In genomic region chr10:6115824-6116350, GRCh38 we compare ENCODE assay signal across 27 cellular contexts. TPM values are rescaled to one million over a fixed set of nuclear protein-coding genes. Genes with fewer than 3 reads are reported as not detected.
DNase-seq lines count a peak whose midpoint lies in the region; ATAC-seq and TF ChIP-seq lines count a peak whose summit lies in the region.
"Had no signal": no experiment of that assay in that cellular context is flagged by ENCODE, and none has a peak within 500 bp of the region (broad histone marks: within the 10 kb centered on the region; RNA-seq: fewer than 3 reads in every experiment).

No MANE protein-coding gene starts in this region.

- peak overlapping the region; percentile 23 for H3K27ac Mint-ChIP-seq in activated T-cell treated with anti-CD3 and anti-CD28 coated beads, Interleukin-2, amount 50 U/mL, for 24 hours
- no peak overlapping the region for H3K27ac Mint-ChIP-seq in activated T-cell treated with anti-CD3 and anti-CD28 coated beads, Interleukin-2, amount 50 U/mL, for 72 hours
- H3K27ac Mint-ChIP-seq: activated CD4-positive, alpha-beta T cell treated with anti-CD3 and anti-CD28 coated beads, Interleukin-2, amount 10 ng/mL, durations not matched to agents 7 days and 5 days; activated naive CD8-positive, alpha-beta T cell treated with anti-CD3 and anti-CD28 coated beads, Interleukin-2, amount 10 ng/mL, durations not matched to agents 7 days and 5 days; progenitor cell of endocrine pancreas had no signal

- H4K20me1 ChIP-seq in IMR-90 (ENCODE audit: insufficient read depth, low read length) (peaks cover 3% of the 10 kb centered on the region; the same call in 1 of the 2 replicates), mammary epithelial cell (ENCODE audit: insufficient read depth, low read length) (no peaks in the 10 kb centered on the region), osteoblast (ENCODE audit: insufficient read depth, low read length) (peaks cover 5% of the 10 kb centered on the region)

- CTCF ChIA-PET in IMR-90 (lab: Yijun Ruan, JAX) = interaction anchor here (1.4 kb wide), 1 partner anchor 286 kb away, joined by 4 read pairs; no protein-coding TSS in a partner anchor
- CTCF ChIA-PET in mammary epithelial cell (lab: Charles Lee; ENCODE audit: low non-redundant PET) = no interaction called here

- dilution Hi-C loops in IMR-90 (cut with HindIII; ENCODE audit: low sequenced_read_pairs, unreplicated experiment) = no loop called here
- dilution Hi-C loops in mammary epithelial cell (cut with HindIII; ENCODE audit: low sequenced_read_pairs) = loop anchor here (10.0 kb wide), 1 partner anchor 279 kb away; no protein-coding TSS in a partner anchor

- H3K23ac ChIP-seq in IMR-90 (ENCODE audit: low read depth, low read length) = no peak overlapping the region

- no peak overlapping the region for H4K8ac ChIP-seq in IMR-90 (ENCODE audit: low read depth in 2 of 2, low read length in 2 of 2)

- no peaks in the 10 kb centered on the region for H3K9me3 Mint-ChIP-seq in activated T-cell treated with anti-CD3 and anti-CD28 coated beads, Interleukin-2, amount 50 U/mL, for 24 hours
- no peaks in the 10 kb centered on the region for H3K9me3 Mint-ChIP-seq in activated T-cell treated with anti-CD3 and anti-CD28 coated beads, Interleukin-2, amount 50 U/mL, for 72 hours
- H3K9me3 Mint-ChIP-seq: activated CD4-positive, alpha-beta T cell treated with anti-CD3 and anti-CD28 coated beads, Interleukin-2, amount 10 ng/mL, durations not matched to agents 7 days and 5 days; activated naive CD8-positive, alpha-beta T cell treated with anti-CD3 and anti-CD28 coated beads, Interleukin-2, amount 10 ng/mL, durations not matched to agents 7 days and 5 days; neural crest cell had no signal

- H2BK120ac ChIP-seq in IMR-90 (ENCODE audit: low read depth, low read length) = no peak overlapping the region

- no peak overlapping the region for H3K9ac ChIP-seq in IMR-90 (ENCODE audit: low read depth, low read length)
- H3K9ac ChIP-seq in mammary epithelial cell (ENCODE audit: insufficient read depth, low read length) = no peak overlapping the region

- no peak overlapping the region for H3K4ac ChIP-seq in IMR-90 (ENCODE audit: low read depth, low read length)

- intact Hi-C loops in IMR-90 (cut with micrococcal nuclease) (loop anchor here (1.0 kb wide), 1 partner anchor 286 kb away; no protein-coding TSS in a partner anchor), mammary epithelial cell (cut with micrococcal nuclease) (no loop called here)

- no peak for ATAC-seq in activated T-cell treated with anti-CD3 and anti-CD28 coated beads, Interleukin-2, amount 50 U/mL, for 72 hours (replicated peaks in 1 of 2)
- ATAC-seq in IMR-90 (ENCODE audit: low read depth) (no peak), HG03175 (IDR thresholded peaks at IDR 0.05; ENCODE audit: unreplicated experiment) (no peak)

- peaks cover 39% of the 10 kb centered on the region for H3K4me1 Mint-ChIP-seq in activated T-cell treated with anti-CD3 and anti-CD28 coated beads, Interleukin-2, amount 50 U/mL, for 24 hours (ENCODE audit: low read depth)
- H3K4me1 Mint-ChIP-seq in activated T-cell treated with anti-CD3 and anti-CD28 coated beads, Interleukin-2, amount 50 U/mL, for 72 hours (ENCODE audit: low read depth) = peaks cover 40% of the 10 kb centered on the region
- H3K4me1 Mint-ChIP-seq: neural crest cell had no signal

- peaks cover 16 to 40% of the 10 kb centered on the region in 2 experiments for H3K79me1 ChIP-seq in IMR-90 (ENCODE audit: low read depth in 1 of 2, low read length in 2 of 2)

- peaks cover 6% of the 10 kb centered on the region for H3K9me1 ChIP-seq in IMR-90 (ENCODE audit: insufficient read depth, low read length)

- H2BK5ac ChIP-seq in IMR-90 (ENCODE audit: low read depth, low read length, poor library complexity, severe bottlenecking) = no peak overlapping the region

- no peak for DNase-seq in activated T-cell treated with anti-CD3 and anti-CD28 coated beads, Interleukin-2, amount 50 U/mL, for 24 hours
- DNase-seq in activated T-cell treated with anti-CD3 and anti-CD28 coated beads, Interleukin-2, amount 50 U/mL, for 72 hours = no peak
- DNase-seq in IMR-90 (peak; percentile 16), mammary epithelial cell (no peak), osteoblast (ENCODE audit: insufficient read length, low spot score, missing footprints) (no peak), NCI-H510A treated with DMSO at 0.1 percent for 48 hours (lab: John Stamatoyannopoulos, UW) (no peak)
- DNase-seq in activated CD8-positive, alpha-beta memory T cell treated with anti-CD3 and anti-CD28 coated beads for 24 hours = no peak
- DNase-seq: activated CD4-positive, alpha-beta T cell treated with anti-CD3 and anti-CD28 coated beads, Interleukin-2, amount 10 ng/mL, durations not matched to agents 7 days and 5 days; activated effector memory CD4-positive, alpha-beta T cell treated with Interleukin-2 at 50 U/mL for 16 hours; activated naive CD8-positive, alpha-beta T cell treated with anti-CD3 and anti-CD28 coated beads, Interleukin-2, amount 10 ng/mL, durations not matched to agents 7 days and 5 days; BE2C; DMS53; effector CD4-positive, alpha-beta T cell; erythroblast; GOT3; Karpas-422; NCI-H69; stimulated activated CD8-positive, alpha-beta memory T cell treated with anti-CD3 and anti-CD28 coated beads, Interleukin-4, amount 100 ng/mL, for 48 hours; substantia nigra; WERI-Rb-1 had no signal

- no peak overlapping the region for H3K4me3 ChIP-seq in IMR-90 (ENCODE audit: insufficient read depth, low read depth, low read length)
- H3K4me3 ChIP-seq in mammary epithelial cell (replicated peaks in 1 of 3; ENCODE audit: insufficient read depth in 1 of 3, low read depth in 2 of 3, low read length in 3 of 3) = no peak overlapping the region
- H3K4me3 ChIP-seq in osteoblast (ENCODE audit: insufficient read depth, low read length) = no peak overlapping the region

- no peak overlapping the region for H2AK5ac ChIP-seq in IMR-90 (ENCODE audit: low read depth, low read length)

- H3K79me2 ChIP-seq in mammary epithelial cell (ENCODE audit: insufficient read depth, low read length) = peaks cover 13% of the 10 kb centered on the region
- peaks cover 7% of the 10 kb centered on the region for H3K79me2 ChIP-seq in osteoblast (ENCODE audit: insufficient read depth, low read length)

- no peak for TF ChIP-seq CTCF in IMR-90 (conservative IDR thresholded peaks at IDR 0.05; ENCODE audit: low read depth, low read length)
- no peak for TF ChIP-seq CTCF in mammary epithelial cell (conservative IDR thresholded peaks at IDR 0.05 in 1 of 2, IDR thresholded peaks at IDR 0.05 in 1 of 2; ENCODE audit: extremely low read depth in 1 of 2, insufficient read depth in 1 of 2, low read depth in 1 of 2, low read length in 2 of 2)
- TF ChIP-seq CTCF in osteoblast (IDR thresholded peaks at IDR 0.05; ENCODE audit: extremely low read depth, low read depth, low read length) = no peak

- H2AFZ ChIP-seq in IMR-90 (replicated peaks; ENCODE audit: low read length, poor library complexity) = no peak overlapping the region
- H2AFZ ChIP-seq in mammary epithelial cell (ENCODE audit: low read depth, low read length) = no peak overlapping the region
- H2AFZ ChIP-seq in osteoblast (ENCODE audit: low read length) = no peak overlapping the region

- 45% methylated on average over 2 of the region's 3 CpGs; no CpG with 5 or more reads in 1 of the 2 experiments for WGBS in IMR-90 (ENCODE audit: extremely low coverage in 2 of 2, insufficient read length in 1 of 2), 2 experiments
- 82% methylated on average over 3 of the region's 3 CpGs for WGBS in mammary epithelial cell (ENCODE audit: low coverage, missing lambda C conversion rate)

- BruUV-seq in IMR-90 (replicated peaks; lab: Mats Ljungman, UMichigan) (TSS peak; percentile 79), mammary epithelial cell (replicated peaks; lab: Mats Ljungman, UMichigan) (TSS peak; percentile 26)

- H4K5ac ChIP-seq in IMR-90 (ENCODE audit: low read depth, low read length) = no peak overlapping the region

- H2BK15ac ChIP-seq in IMR-90 (ENCODE audit: low read depth, low read length) = no peak overlapping the region

- H3K56ac ChIP-seq in IMR-90 (ENCODE audit: extremely low read depth, insufficient read depth, low read length) = no peak overlapping the region

- in situ Hi-C loops in IMR-90 (cut with MboI; ENCODE audit: low sequenced_read_pairs) = no loop called here
- in situ Hi-C loops in mammary epithelial cell (cut with MboI; ENCODE audit: low sequenced_read_pairs in 2 of 2) = loop anchor here in 1 of 2 donors (10.0 kb wide), 1 partner anchor 279 kb away; no protein-coding TSS in a partner anchor

- H3K27me3 ChIP-seq in IMR-90 (ENCODE audit: control insufficient read depth, insufficient read depth, low read length) = no peaks in the 10 kb centered on the region
- H3K27me3 ChIP-seq in mammary epithelial cell (ENCODE audit: insufficient read depth, low read length) = no peaks in the 10 kb centered on the region
- no peaks in the 10 kb centered on the region for H3K27me3 ChIP-seq in osteoblast (ENCODE audit: insufficient read depth, low read length)
- H3K27me3 ChIP-seq: BE2C had no signal

- POLR2A ChIA-PET in IMR-90 (lab: Charles Lee; ENCODE audit: unreplicated experiment) = no interaction called here

- H3K36me3 ChIP-seq in IMR-90 (ENCODE audit: control insufficient read depth, insufficient read depth, low read length) (peaks cover 25% of the 10 kb centered on the region), mammary epithelial cell (ENCODE audit: insufficient read depth, low read length) (peaks cover 23% of the 10 kb centered on the region), osteoblast (ENCODE audit: insufficient read depth, low read length) (peaks cover 43% of the 10 kb centered on the region)

- peaks cover 67% of the 10 kb centered on the region for H3K36me3 Mint-ChIP-seq in activated T-cell treated with anti-CD3 and anti-CD28 coated beads, Interleukin-2, amount 50 U/mL, for 24 hours (ENCODE audit: low read depth)
- peaks cover 9 to 27% of the 10 kb centered on the region in 2 donors for H3K36me3 Mint-ChIP-seq in activated T-cell treated with anti-CD3 and anti-CD28 coated beads, Interleukin-2, amount 50 U/mL, for 72 hours (ENCODE audit: insufficient read depth in 2 of 2)

- H3K18ac ChIP-seq in IMR-90 (ENCODE audit: low read depth, low read length) = no peak overlapping the region

- H3K4me1 ChIP-seq in IMR-90 (ENCODE audit: control insufficient read depth, insufficient read depth, low read length) = peaks cover 14% of the 10 kb centered on the region
- peaks cover 7% of the 10 kb centered on the region for H3K4me1 ChIP-seq in mammary epithelial cell (ENCODE audit: insufficient read depth, low read length)
- H3K4me1 ChIP-seq in osteoblast (ENCODE audit: insufficient read depth, low read length) = peaks cover 19% of the 10 kb centered on the region
- H3K4me1 ChIP-seq: BE2C had no signal

- TF ChIP-seq POLR2A in IMR-90 (IDR thresholded peaks at IDR 0.05; ENCODE audit: low read depth, low read length) = no peak

- H3K27ac ChIP-seq in IMR-90 (ENCODE audit: insufficient read depth, low read length) (no peak overlapping the region), mammary epithelial cell (ENCODE audit: insufficient read depth, low read depth, low read length) (no peak overlapping the region), osteoblast (ENCODE audit: low read depth, low read length) (peak overlapping the region; percentile 86)
- H3K27ac ChIP-seq: RWPE1, WERI-Rb-1 had no signal

- H3K14ac ChIP-seq in IMR-90 (replicated peaks; ENCODE audit: low read depth, low read length) = no peak overlapping the region

- no peak overlapping the region for H2AK9ac ChIP-seq in IMR-90 (replicated peaks; ENCODE audit: low read depth, low read length, poor library complexity)

- H3K4me3 Mint-ChIP-seq in activated T-cell treated with anti-CD3 and anti-CD28 coated beads, Interleukin-2, amount 50 U/mL, for 24 hours = no peak overlapping the region
- H3K4me3 Mint-ChIP-seq in activated T-cell treated with anti-CD3 and anti-CD28 coated beads, Interleukin-2, amount 50 U/mL, for 72 hours = no peak overlapping the region
- H3K4me3 Mint-ChIP-seq: activated CD4-positive, alpha-beta T cell treated with anti-CD3 and anti-CD28 coated beads, Interleukin-2, amount 10 ng/mL, durations not matched to agents 7 days and 5 days; activated naive CD8-positive, alpha-beta T cell treated with anti-CD3 and anti-CD28 coated beads, Interleukin-2, amount 10 ng/mL, durations not matched to agents 7 days and 5 days; neural crest cell had no signal

- no peak overlapping the region for H4K91ac ChIP-seq in IMR-90 (ENCODE audit: insufficient read depth, low read depth, low read length)

- H3K4me2 ChIP-seq in IMR-90 (ENCODE audit: low read depth, low read length) (no peak overlapping the region), mammary epithelial cell (ENCODE audit: insufficient read depth, low read depth, low read length) (no peak overlapping the region), osteoblast (ENCODE audit: insufficient read depth, low read length) (no peak overlapping the region)

- H3K27me3 Mint-ChIP-seq in activated T-cell treated with anti-CD3 and anti-CD28 coated beads, Interleukin-2, amount 50 U/mL, for 24 hours = no peaks in the 10 kb centered on the region
- H3K27me3 Mint-ChIP-seq in activated T-cell treated with anti-CD3 and anti-CD28 coated beads, Interleukin-2, amount 50 U/mL, for 72 hours (ENCODE audit: low read depth) = no peaks in the 10 kb centered on the region
- H3K27me3 Mint-ChIP-seq: activated CD4-positive, alpha-beta T cell treated with anti-CD3 and anti-CD28 coated beads, Interleukin-2, amount 10 ng/mL, durations not matched to agents 7 days and 5 days; activated naive CD8-positive, alpha-beta T cell treated with anti-CD3 and anti-CD28 coated beads, Interleukin-2, amount 10 ng/mL, durations not matched to agents 7 days and 5 days; progenitor cell of endocrine pancreas had no signal

- no peaks in the 10 kb centered on the region for H3K9me3 ChIP-seq in IMR-90 (ENCODE audit: control insufficient read depth, insufficient read depth, low read length)
- H3K9me3 ChIP-seq in mammary epithelial cell (replicated peaks; ENCODE audit: insufficient read depth, low read length) = no peaks in the 10 kb centered on the region
- no peaks in the 10 kb centered on the region for H3K9me3 ChIP-seq in osteoblast (ENCODE audit: low read depth, low read length)
- H3K9me3 ChIP-seq: BE2C had no signal

- H2BK20ac ChIP-seq in IMR-90 (ENCODE audit: low read depth, low read length) = no peak overlapping the region

- TF ChIP-seq RAD21 in IMR-90 (IDR thresholded peaks at IDR 0.05; ENCODE audit: low read length) = no peak

RNA-seq across cellular contexts. Expression of gene RBM17, which starts 27.1 kb away (rescaled TPM):
- total RNA-seq in activated T-cell treated with anti-CD3 and anti-CD28 coated beads, Interleukin-2, amount 50 U/mL, for 72 hours = 100 to 1,000 TPM; 156 to 200 TPM
- 24.6 and 35.6 TPM in 2 replicates for total RNA-seq in IMR-90 (2012; rRNA removed)
- polyA plus RNA-seq in IMR-90 (2012; rRNA removed) = 42.9 and 56.7 TPM in 2 replicates
- 9.1 and 9.6 TPM in 2 replicates for polyA plus RNA-seq in IMR-90 (2012; cell fraction: cytosol; rRNA removed)
- 38.8 and 95.6 TPM in 2 replicates for polyA plus RNA-seq in IMR-90 (2012; cell fraction: nucleus; rRNA removed; ENCODE audit: low replicate concordance)
- total RNA-seq in mammary epithelial cell = 100 to 1,000 TPM in 1 of 2 donors, 10 to 100 TPM in 1; 31.5 to 120 TPM
- polyA plus RNA-seq in mammary epithelial cell = 22.3 TPM
- 24.2 TPM for polyA minus RNA-seq in mammary epithelial cell
- 29.3 and 31.8 TPM in 2 replicates for total RNA-seq in osteoblast

RNA-seq across cellular contexts. Expression of gene IL2RA, which starts 53.7 kb away (rescaled TPM):
- total RNA-seq in activated T-cell treated with anti-CD3 and anti-CD28 coated beads, Interleukin-2, amount 50 U/mL, for 72 hours = 1,000 to 10,000 TPM in 1 of 2 donors, 100 to 1,000 TPM in 1; 848 to 1,110 TPM
- total RNA-seq in IMR-90 (2012; rRNA removed) (not detected in 2 replicates), mammary epithelial cell (not detected), osteoblast (not detected in 2 replicates)
- polyA plus RNA-seq in IMR-90 (2012; rRNA removed) (not detected in 2 replicates), mammary epithelial cell (not detected)
- not detected in 2 replicates for polyA plus RNA-seq in IMR-90 (2012; cell fraction: cytosol; rRNA removed)
- not detected in 2 replicates for polyA plus RNA-seq in IMR-90 (2012; cell fraction: nucleus; rRNA removed; ENCODE audit: low replicate concordance)
- polyA minus RNA-seq in mammary epithelial cell = not detected
- total RNA-seq: frontal cortex, HT-29, neural crest cell, progenitor cell of endocrine pancreas, skeletal muscle tissue had no signal

Comparison
In these comparisons a context has a peak if more than half of its experiments do, and no peak if none do; other contexts are left out.
1. RNA of gene IL2RA, which starts 53.7 kb away (total RNA-seq): 848 to 1,110 TPM in activated T-cell treated with anti-CD3 and anti-CD28 coated beads, Interleukin-2, amount 50 U/mL, for 72 hours; not detected in IMR-90, not detected in mammary epithelial cell and not detected in osteoblast; every median in the first group is over 100 times any median in the second.